Comparison of ENCODE assay signal across 14 cellular contexts in genomic region chr12:93825926-93826599, GRCh38.
DNase-seq lines count a peak whose midpoint lies in the region; ATAC-seq, FAIRE-seq and TF ChIP-seq lines count a peak whose summit lies in the region.
"Had no signal": no experiment of that assay in that cellular context is flagged by ENCODE, and none has a peak within 500 bp of the region (broad histone marks: within the 10 kb centered on the region; RNA-seq: fewer than 3 reads in every experiment).

No MANE protein-coding gene starts in this region.

- peak overlapping the region; percentile 10 for H3K4me3 Mint-ChIP-seq in glutamatergic neuron (ENCODE audit: unreplicated experiment)
- H3K4me3 Mint-ChIP-seq in activated naive CD8-positive, alpha-beta T cell treated with anti-CD3 and anti-CD28 coated beads, Interleukin-2, amount 50 U/mL, for 24 hours: no peak overlapping the region
- H3K4me3 Mint-ChIP-seq: neural progenitor cell had no signal

- peaks cover 31% of the 10 kb centered on the region for H3K4me1 ChIP-seq in rectal smooth muscle tissue (ENCODE audit: control insufficient read depth, insufficient read depth, low read length)

- no peaks in the 10 kb centered on the region for H3K27me3 ChIP-seq in rectal smooth muscle tissue (ENCODE audit: control insufficient read depth, insufficient read depth, low read length)
- H3K27me3 ChIP-seq: neural progenitor cell had no signal

- H3K27ac Mint-ChIP-seq in glutamatergic neuron (ENCODE audit: unreplicated experiment): no peak overlapping the region
- no peak overlapping the region for H3K27ac Mint-ChIP-seq in activated naive CD8-positive, alpha-beta T cell treated with anti-CD3 and anti-CD28 coated beads, Interleukin-2, amount 50 U/mL, for 24 hours
- H3K27ac Mint-ChIP-seq: neural progenitor cell had no signal

- H3K4me3 ChIP-seq in rectal smooth muscle tissue (ENCODE audit: low read length): no peak overlapping the region
- H3K4me3 ChIP-seq: neural progenitor cell had no signal

- H3K36me3 Mint-ChIP-seq in glutamatergic neuron (ENCODE audit: unreplicated experiment): no peaks in the 10 kb centered on the region
- no peaks in the 10 kb centered on the region for H3K36me3 Mint-ChIP-seq in activated naive CD8-positive, alpha-beta T cell treated with anti-CD3 and anti-CD28 coated beads, Interleukin-2, amount 50 U/mL, for 24 hours (ENCODE audit: low read depth)
- H3K36me3 Mint-ChIP-seq: neural progenitor cell had no signal

- DNase-seq in AG20443 (ENCODE audit: low spot score): peak; percentile 58
- no peak for DNase-seq in glutamatergic neuron
- DNase-seq in activated naive CD8-positive, alpha-beta T cell treated with anti-CD3 and anti-CD28 coated beads, Interleukin-2, amount 50 U/mL, for 24 hours: no peak
- DNase-seq in HTR-8/SVneo (ENCODE audit: insufficient read length, low spot score): no peak
- DNase-seq in NCI-H1105 treated with DMSO at 0.1 percent for 48 hours (lab: John Stamatoyannopoulos, UW): no peak
- DNase-seq in glomerular visceral epithelial cell (ENCODE audit: extremely low spot score): no peak
- DNase-seq: activated naive CD4-positive, alpha-beta T cell treated with anti-CD3 and anti-CD28 coated beads, Interleukin-2, amount 50 U/mL, for 16 hours; DND-41; GOT3; stimulated activated CD4-positive, alpha-beta T cell treated with anti-CD3 and anti-CD28 coated beads, Interleukin-12 subunit alpha, Interleukin-12 subunit beta, amount 100 ng/mL, for 4 hours had no signal

- peaks cover 2% of the 10 kb centered on the region for H3K27me3 Mint-ChIP-seq in glutamatergic neuron (ENCODE audit: unreplicated experiment)
- no peaks in the 10 kb centered on the region for H3K27me3 Mint-ChIP-seq in activated naive CD8-positive, alpha-beta T cell treated with anti-CD3 and anti-CD28 coated beads, Interleukin-2, amount 50 U/mL, for 24 hours

- peaks cover 23% of the 10 kb centered on the region for H3K4me1 Mint-ChIP-seq in glutamatergic neuron (ENCODE audit: low read depth, unreplicated experiment)
- peaks cover 2% of the 10 kb centered on the region for H3K4me1 Mint-ChIP-seq in activated naive CD8-positive, alpha-beta T cell treated with anti-CD3 and anti-CD28 coated beads, Interleukin-2, amount 50 U/mL, for 24 hours

- ATAC-seq in activated naive CD8-positive, alpha-beta T cell treated with anti-CD3 and anti-CD28 coated beads, Interleukin-2, amount 50 U/mL, for 24 hours: no peak

- H3K9me3 Mint-ChIP-seq in glutamatergic neuron (ENCODE audit: unreplicated experiment): peaks cover 4% of the 10 kb centered on the region
- no peaks in the 10 kb centered on the region for H3K9me3 Mint-ChIP-seq in activated naive CD8-positive, alpha-beta T cell treated with anti-CD3 and anti-CD28 coated beads, Interleukin-2, amount 50 U/mL, for 24 hours
- H3K9me3 Mint-ChIP-seq: neural progenitor cell had no signal

- H3K27ac ChIP-seq in VCaP (peak overlapping the region; percentile 23), rectal smooth muscle tissue (ENCODE audit: low read depth, low read length) (peak overlapping the region; percentile 78)
- H3K27ac ChIP-seq: neural progenitor cell had no signal

- TF ChIP-seq CTCF in VCaP (conservative IDR thresholded peaks at IDR 0.05): no peak
- TF ChIP-seq CTCF in glutamatergic neuron (IDR thresholded peaks at IDR 0.05; ENCODE audit: partially characterized antibody, unreplicated experiment): no peak

- FAIRE-seq in HTR-8/SVneo (lab: Jason Lieb, UNC): no peak
- FAIRE-seq: GM19239 had no signal

- no peaks in the 10 kb centered on the region for H3K36me3 ChIP-seq in rectal smooth muscle tissue (ENCODE audit: control insufficient read depth, insufficient read depth, low read length)
- H3K36me3 ChIP-seq: neural progenitor cell had no signal

- no peak overlapping the region for H3K9ac ChIP-seq in rectal smooth muscle tissue (ENCODE audit: low read length)
- H3K9ac ChIP-seq: neural progenitor cell had no signal
